ENCODE assay signal across 13 cellular contexts in the genomic region with DNA sequence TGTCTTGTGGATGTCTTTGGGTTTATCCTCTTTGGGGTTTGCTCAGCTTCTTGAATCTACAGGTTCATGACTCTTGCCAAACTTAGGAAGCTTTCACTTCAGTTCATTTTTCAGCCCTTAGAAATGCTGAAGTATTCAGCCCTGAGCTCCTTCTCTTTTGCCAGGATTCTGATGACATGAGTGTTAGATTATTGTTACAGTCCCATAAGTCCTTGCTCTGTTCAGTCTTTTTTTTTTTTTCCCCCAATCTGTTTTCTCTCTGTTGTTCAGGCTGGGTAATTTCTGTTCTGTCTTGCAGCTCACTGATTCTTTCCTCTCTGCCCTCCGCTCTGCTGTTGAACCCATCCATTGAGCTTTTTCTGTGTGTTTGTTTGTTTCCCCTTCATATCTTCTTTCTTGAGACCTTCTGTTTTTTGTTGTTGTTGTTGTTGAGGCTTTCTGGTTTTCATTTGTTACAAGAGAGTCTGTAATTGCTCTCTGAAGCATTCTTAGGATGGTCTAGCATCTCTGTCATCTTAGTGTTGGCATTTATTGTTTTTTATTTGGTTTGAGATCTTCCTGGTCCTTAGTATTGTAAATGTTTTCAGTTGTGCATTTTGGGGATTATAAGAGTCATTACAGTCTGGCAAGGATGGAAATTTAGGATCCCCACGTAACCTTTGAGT. TPM values are rescaled to one million over a fixed set of nuclear protein-coding genes. Genes with fewer than 3 reads are reported as not detected.
DNase-seq lines count a peak whose midpoint lies in the region; TF ChIP-seq lines count a peak whose summit lies in the region.
"Had no signal": no experiment of that assay in that cellular context is flagged by ENCODE, and none has a peak within 500 bp of the region (broad histone marks: within the 10 kb centered on the region; RNA-seq: fewer than 3 reads in every experiment).

No MANE protein-coding gene starts in this region.

- H3K9me3 ChIP-seq in OCI-LY1 (ENCODE audit: low read length) (no peaks in the 10 kb centered on the region), esophagus muscularis mucosa (no peaks in the 10 kb centered on the region)

- intact Hi-C loops in esophagus muscularis mucosa (cut with DNase I): no loop called here

- H3K36me3 ChIP-seq in OCI-LY1 (ENCODE audit: insufficient read depth, low read length) (peaks cover 11% of the 10 kb centered on the region), esophagus muscularis mucosa (no peaks in the 10 kb centered on the region)

- H3K9me2 ChIP-seq in OCI-LY1 (ENCODE audit: low read depth, low read length): no peaks in the 10 kb centered on the region

- H3K4me2 ChIP-seq in OCI-LY1 (ENCODE audit: low read length): peak overlapping the region; percentile 41; the same call in 1 of the 2 replicates

- TF ChIP-seq CTCF in OCI-LY1 (IDR thresholded peaks at IDR 0.05; ENCODE audit: low read length): no peak
- no peak for TF ChIP-seq CTCF in esophagus muscularis mucosa (IDR thresholded peaks at IDR 0.05)
- TF ChIP-seq CTCF in nephron progenitor cell (IDR thresholded peaks at IDR 0.05): no peak

- H3K4me3 Mint-ChIP-seq in nephron progenitor cell: peak overlapping the region; percentile 22
- H3K4me3 Mint-ChIP-seq: T-helper 1 cell treated with Interleukin-12 subunit alpha and Interleukin-12 subunit beta and Interleukin-4 antibody, amounts not matched to agents 30 μg/mL and 1 μg/mL, for 36 hours had no signal

- peak overlapping the region; percentile 90 for H3K27ac Mint-ChIP-seq in nephron progenitor cell
- H3K27ac Mint-ChIP-seq: T-helper 1 cell treated with Interleukin-12 subunit alpha and Interleukin-12 subunit beta and Interleukin-4 antibody, amounts not matched to agents 30 μg/mL and 1 μg/mL, for 36 hours had no signal

- H3K79me2 ChIP-seq in OCI-LY1 (ENCODE audit: insufficient read depth, low read length): peaks cover 69% of the 10 kb centered on the region

- no peak for TF ChIP-seq POLR2A in esophagus muscularis mucosa (IDR thresholded peaks at IDR 0.05; ENCODE audit: low read depth)

- H3K27me3 ChIP-seq in OCI-LY1 (ENCODE audit: insufficient read depth, low read length) (no peaks in the 10 kb centered on the region), esophagus muscularis mucosa (no peaks in the 10 kb centered on the region)

- no peaks in the 10 kb centered on the region for H3K27me3 Mint-ChIP-seq in nephron progenitor cell (ENCODE audit: low read depth, poor library complexity)

- H3K4me1 Mint-ChIP-seq in nephron progenitor cell: peaks cover 26% of the 10 kb centered on the region

- H3K4me3 ChIP-seq in OCI-LY1 (ENCODE audit: low read depth, low read length, poor library complexity, severe bottlenecking): no peak overlapping the region
- H3K4me3 ChIP-seq in esophagus muscularis mucosa: peak overlapping the region in 1 of 4 donors; percentile 11

- TF ChIP-seq EP300 in esophagus muscularis mucosa (IDR thresholded peaks at IDR 0.05): no peak

- no peak overlapping the region; the same call in 1 of the 2 replicates for H3K9ac ChIP-seq in OCI-LY1 (ENCODE audit: low read length)

- peak; percentile 53 for DNase-seq in AG08396 (ENCODE audit: low spot score)
- DNase-seq in esophagus muscularis mucosa (ENCODE audit: extremely low spot score): no peak
- no peak for DNase-seq in nephron progenitor cell
- no peak for DNase-seq in nucleus accumbens (lab: John Stamatoyannopoulos, UW)
- DNase-seq in NCI-H2196 (lab: John Stamatoyannopoulos, UW; ENCODE audit: unreplicated experiment): no peak
- DNase-seq in DMS79 (lab: John Stamatoyannopoulos, UW): no peak
- no peak for DNase-seq in occipital lobe (lab: John Stamatoyannopoulos, UW)
- DNase-seq: anterior cingulate cortex; DMS 273 treated with DMSO at 0.1 percent for 48 hours; NCI-H146; stimulated activated CD4-positive, alpha-beta T cell treated with anti-CD3 and anti-CD28 coated beads, Interleukin-4, amount 100 ng/mL, for 24 hours had no signal

- peaks cover 7% of the 10 kb centered on the region for H3K9me3 Mint-ChIP-seq in nephron progenitor cell
- H3K9me3 Mint-ChIP-seq: T-helper 1 cell treated with Interleukin-12 subunit alpha and Interleukin-12 subunit beta and Interleukin-4 antibody, amounts not matched to agents 30 μg/mL and 1 μg/mL, for 36 hours had no signal

- H3K4me1 ChIP-seq in OCI-LY1 (ENCODE audit: insufficient read depth, low read length, severe bottlenecking): peaks cover 23% of the 10 kb centered on the region
- H3K4me1 ChIP-seq in esophagus muscularis mucosa: peaks cover 29 to 51% (median 41%) of the 10 kb centered on the region in 4 donors

- H4K20me1 ChIP-seq in OCI-LY1 (ENCODE audit: insufficient read depth, low read length): no peaks in the 10 kb centered on the region

- H2AFZ ChIP-seq in OCI-LY1 (ENCODE audit: low read length): no peak overlapping the region

- H3K36me3 Mint-ChIP-seq in nephron progenitor cell (ENCODE audit: low read depth): peaks cover 54% of the 10 kb centered on the region

- H3F3A ChIP-seq in OCI-LY1 (ENCODE audit: insufficient read depth, low read length): no peaks in the 10 kb centered on the region

- WGBS in esophagus muscularis mucosa: 34% methylated on average over 2 of the region's 2 CpGs

- H3K27ac ChIP-seq in OCI-LY1 (ENCODE audit: low read depth, low read length, poor library complexity, severe bottlenecking) (peak overlapping the region; percentile 38), esophagus muscularis mucosa (replicated peaks in 1 of 4) (peak overlapping the region; percentile 72 to 76 (median 72))

RNA-seq across cellular contexts. Expression of gene LRCH3, which starts 18.4 kb away (rescaled TPM):
- total RNA-seq in esophagus muscularis mucosa: 100 to 1,000 TPM in 1 of 4 donors, 10 to 100 TPM in 3; 34.6 to 160 (median 55.2) TPM
- 71.4 TPM for total RNA-seq in occipital lobe

RNA-seq across cellular contexts. Expression of gene FYTTD1, which starts 59.8 kb away (rescaled TPM):
- total RNA-seq in esophagus muscularis mucosa (100 to 1,000 TPM in 2 of 4 donors, 10 to 100 TPM in 2; 57.7 to 111 (median 85.6) TPM), occipital lobe (67.4 TPM)
